In the genomic region with DNA sequence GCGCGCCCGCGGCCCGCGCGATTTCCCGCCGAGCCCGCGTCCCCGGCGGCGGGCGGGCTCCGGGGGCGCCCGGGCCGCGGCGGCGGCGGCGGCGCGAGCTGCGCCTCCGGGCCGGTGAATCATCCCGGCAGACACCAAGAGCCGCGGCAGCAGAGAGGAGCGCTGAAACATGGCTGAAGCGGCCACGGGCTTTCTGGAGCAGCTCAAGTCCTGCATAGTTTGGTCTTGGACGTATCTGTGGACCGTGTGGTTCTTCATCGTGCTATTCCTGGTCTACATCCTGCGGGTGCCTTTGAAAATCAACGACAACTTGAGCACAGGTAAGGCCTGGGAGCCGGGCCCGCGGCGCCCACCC, we compare ENCODE assay signal across 8 cellular contexts. TPM values are rescaled to one million over a fixed set of nuclear protein-coding genes. Genes with fewer than 3 reads are reported as not detected.
DNase-seq lines count a peak whose midpoint lies in the region; ATAC-seq, FAIRE-seq and TF ChIP-seq lines count a peak whose summit lies in the region.

ST7 (plus strand) TSS at position 130 of the 355 bp plus-strand sequence; CDS start at position 170, 40 bp downstream.

- FAIRE-seq in GM12891 (lab: Jason Lieb, UNC) (no peak), bronchial epithelial cell (lab: Jason Lieb, UNC) (no peak)

- H3K36me3 ChIP-seq in bronchial epithelial cell (ENCODE audit: control insufficient read depth, insufficient read depth, low read length) = no peaks in the 10 kb centered on the region

- CTCF ChIA-PET in WTC11 (lab: Charles Lee) = interaction anchor here (0.6 to 1.2 kb wide), 3 partner anchors 22 to 165 kb away, joined by 3 to 6 read pairs (median 4); no protein-coding TSS in a partner anchor

- ATAC-seq in HG02623 (IDR thresholded peaks at IDR 0.05; ENCODE audit: unreplicated experiment) (peak; percentile 31), WTC11 (peak; percentile 37)

- peaks cover 4% of the 10 kb centered on the region for H3K27me3 Mint-ChIP-seq in WTC11 (ENCODE audit: low read depth)

- TF ChIP-seq CTCF in WTC11 (IDR thresholded peaks at IDR 0.05) = no peak
- no peak for TF ChIP-seq CTCF in bronchial epithelial cell (IDR thresholded peaks at IDR 0.05; ENCODE audit: insufficient read depth, low read length, severe bottlenecking)

- H3K36me3 Mint-ChIP-seq in WTC11 = 0 out of 2 replicates have a peak, but pooled peaks cover 2% of the 10 kb centered on the region

- H3K9me3 Mint-ChIP-seq in WTC11 = no peaks in the 10 kb centered on the region

- peaks cover 48% of the 10 kb centered on the region for H3K4me1 Mint-ChIP-seq in WTC11

- peak within 1 kb of the TSS; percentile 100 for H3K27ac Mint-ChIP-seq in WTC11

- DNase-seq in GM12891 (ENCODE audit: insufficient read length, low spot score) (peak; percentile 29), NCI-H146 (lab: John Stamatoyannopoulos, UW) (peak; percentile 82), WTC11 (ENCODE audit: low spot score) (peak; percentile 51), bronchial epithelial cell (ENCODE audit: low read depth) (peak; percentile 65), islet precursor cell (peak; percentile 82), NCI-H69 (lab: John Stamatoyannopoulos, UW) (no peak)
- DNase-seq in stimulated activated CD4-positive, alpha-beta T cell treated with anti-CD3 and anti-CD28 coated beads, Interleukin-12 subunit alpha, Interleukin-12 subunit beta, amount 100 ng/mL, for 24 hours (ENCODE audit: low read depth in 2 of 2) = peak; percentile 41 to 50

- H3K4me3 ChIP-seq in bronchial epithelial cell (ENCODE audit: low read depth, low read length) = peak within 1 kb of the TSS; percentile 78

- no peaks in the 10 kb centered on the region for H3K27me3 ChIP-seq in bronchial epithelial cell (ENCODE audit: control insufficient read depth, insufficient read depth, low read length)

- TF ChIP-seq POLR2A in GM12891 (IDR thresholded peaks at IDR 0.05; ENCODE audit: low read depth, low read length) = peak; percentile 75

- POLR2A ChIA-PET in WTC11 (lab: Charles Lee) = interaction anchor here (0.8 to 1.4 kb wide), 2 partner anchors 17 to 22 kb away, joined by 3 to 5 read pairs; no protein-coding TSS in a partner anchor

- peak within 1 kb of the TSS; percentile 95 for H3K4me3 Mint-ChIP-seq in WTC11

TF ChIP-seq in GM12891, 5 proteins besides CTCF, POLR2A, EP300 and RAD21:
- TF ChIP-seq POU2F2 (IDR thresholded peaks at IDR 0.05; ENCODE audit: low read depth, low read length) (0 out of 2 replicates have a peak, but pooled peaks have one; percentile 3), SPI1 (IDR thresholded peaks at IDR 0.05; ENCODE audit: low read depth, low read length) (no peak), POLR2AphosphoS5 (IDR thresholded peaks at IDR 0.05; ENCODE audit: low read depth, low read length) (peak; percentile 46; the same call in 1 of the 2 replicates)

TF ChIP-seq in WTC11, 78 proteins besides CTCF, POLR2A, EP300 and RAD21:
- TF ChIP-seq FOXP1 (CRISPR knock-in tag; IDR thresholded peaks at IDR 0.05; ENCODE audit: borderline replicate concordance) (0 out of 2 replicates have a peak, but pooled peaks have one; percentile 30), GABPB1 (CRISPR knock-in tag; IDR thresholded peaks at IDR 0.05) (peak; percentile 51), ZNF671 (CRISPR knock-in tag; IDR thresholded peaks at IDR 0.05) (no peak), FOXP4 (CRISPR knock-in tag; IDR thresholded peaks at IDR 0.05) (peak; percentile 1; the same call in 1 of the 2 replicates), RELA (CRISPR knock-in tag; IDR thresholded peaks at IDR 0.05; ENCODE audit: borderline replicate concordance) (no peak)

RNA-seq across cellular contexts. Expression of gene ST7, which starts in this region (rescaled TPM):
- polyA plus RNA-seq in GM12891 (2012; ENCODE audit: low read depth, missing spikeins) = 56.6 TPM
- total RNA-seq in WTC11 (2021) (9.0 to 12.4 TPM (median 10.3 TPM) in 3 replicates), bronchial epithelial cell (12.9 and 15.0 TPM in 2 replicates)
